In genomic region chr1:227728059-227728891, GRCh38 we compare ENCODE assay signal across 8 cellular contexts. TPM values are rescaled to one million over a fixed set of nuclear protein-coding genes. Genes with fewer than 3 reads are reported as not detected.
DNase-seq lines count a peak whose midpoint lies in the region; ATAC-seq, FAIRE-seq and TF ChIP-seq lines count a peak whose summit lies in the region.

No MANE protein-coding gene starts in this region.

- no peak overlapping the region for H4K8ac ChIP-seq in neuronal stem cell (ENCODE audit: low read depth, low read length)

- H3K4me1 ChIP-seq in HUES64 (ENCODE audit: insufficient read depth, low read length) = peaks cover 10% of the 10 kb centered on the region; the same call in 1 of the 2 replicates
- H3K4me1 ChIP-seq in neuronal stem cell (ENCODE audit: control insufficient read depth in 2 of 2, insufficient read depth in 1 of 2, low read depth in 1 of 2, low read length in 2 of 2) = peaks cover 11 to 12% of the 10 kb centered on the region in 2 donors
- H3K4me1 ChIP-seq in thoracic aorta (ENCODE audit: control insufficient read depth in 1 of 2, low read depth in 2 of 2) = peaks cover 2 to 27% of the 10 kb centered on the region in 2 donors

- peak overlapping the region; percentile 100 for H2BK15ac ChIP-seq in neuronal stem cell (ENCODE audit: low read length)

- peak overlapping the region; percentile 97 for H3K18ac ChIP-seq in neuronal stem cell (ENCODE audit: low read length)

- H2BK12ac ChIP-seq in neuronal stem cell (ENCODE audit: low read length) = peak overlapping the region; percentile 90

- WGBS in HUES64 = 3% methylated on average over 34 of the region's 51 CpGs
- WGBS in neuronal stem cell (ENCODE audit: extremely low coverage in 2 of 2, insufficient read length in 2 of 2, insufficient replicate concordance in 1 of 2), 2 donors = no CpG with 5 or more reads among the region's 51 CpGs

- H2BK5ac ChIP-seq in neuronal stem cell (ENCODE audit: low read length) = peak overlapping the region; percentile 82

- H3K4me2 ChIP-seq in neuronal stem cell (ENCODE audit: insufficient read depth, low read length, poor library complexity, severe bottlenecking) = peak overlapping the region; percentile 98

- peaks cover 8% of the 10 kb centered on the region for H3K9me3 ChIP-seq in HUES64 (ENCODE audit: insufficient read depth, low read depth, low read length)
- H3K9me3 ChIP-seq in neuronal stem cell (replicated peaks in 1 of 2; ENCODE audit: control insufficient read depth in 2 of 2, insufficient read depth in 1 of 2, low read depth in 1 of 2, low read length in 2 of 2) = peaks cover 2 to 9% of the 10 kb centered on the region in 2 donors
- no peaks in the 10 kb centered on the region for H3K9me3 ChIP-seq in thoracic aorta

- peak overlapping the region; percentile 77 for H3K9ac ChIP-seq in HUES64 (ENCODE audit: low read depth, low read length)
- H3K9ac ChIP-seq in neuronal stem cell (ENCODE audit: low read depth, low read length, poor library complexity) = peak overlapping the region; percentile 96

- H3K79me1 ChIP-seq in neuronal stem cell (ENCODE audit: low read depth, low read length) = peaks cover 11% of the 10 kb centered on the region

- H4K91ac ChIP-seq in neuronal stem cell (ENCODE audit: low read depth, low read length, poor library complexity) = no peak overlapping the region

- peak overlapping the region; percentile 89 for H3K14ac ChIP-seq in neuronal stem cell (ENCODE audit: low read length)

- H3K27me3 ChIP-seq in HUES64 (ENCODE audit: insufficient read depth, low read length) (0 out of 2 replicates have a peak, but pooled peaks cover 3% of the 10 kb centered on the region), neuronal stem cell (ENCODE audit: control insufficient read depth in 3 of 3, insufficient read depth in 3 of 3, low read depth in 1 of 3, low read length in 3 of 3) (peaks cover 0 to 1% (median 0%) of the 10 kb centered on the region in 3 experiments), thoracic aorta (replicated peaks; ENCODE audit: insufficient read depth) (no peaks in the 10 kb centered on the region)

- TF ChIP-seq CTCF in foreskin fibroblast (IDR thresholded peaks at IDR 0.05; ENCODE audit: low read depth, low read length) (no peak), thoracic aorta (IDR thresholded peaks at IDR 0.05) (no peak)

- peak; percentile 38 for DNase-seq in NCI-H1694 (lab: John Stamatoyannopoulos, UW)
- DNase-seq in NCI-H1694 treated with DMSO at 0.1 percent for 48 hours (lab: John Stamatoyannopoulos, UW) = no peak
- peak; percentile 78 for DNase-seq in RCC 7860 (ENCODE audit: low spot score)
- peak; percentile 61 for DNase-seq in activated T-helper 9 cell treated with anti-CD3 and anti-CD28 coated beads, Interleukin-2, amount 50 U/mL, for 16 hours (ENCODE audit: low read depth)
- peak; percentile 41 to 78 for DNase-seq in foreskin fibroblast
- DNase-seq in neuronal stem cell (ENCODE audit: low spot score) = peak; percentile 62
- peak; percentile 53 for DNase-seq in thoracic aorta (ENCODE audit: low spot score)

- peak overlapping the region; percentile 99 for H3K23ac ChIP-seq in neuronal stem cell (ENCODE audit: low read depth, low read length, poor library complexity)

- H2AFZ ChIP-seq in neuronal stem cell (ENCODE audit: low read length) = peak overlapping the region; percentile 93

- H3K4me3 ChIP-seq in HUES64 (ENCODE audit: low read length) (peak overlapping the region; percentile 86), foreskin fibroblast (ENCODE audit: low read depth in 1 of 2, low read length in 2 of 2) (peak overlapping the region; percentile 54 to 65), neuronal stem cell (ENCODE audit: low read length in 2 of 2) (peak overlapping the region; percentile 58 to 92), thoracic aorta (peak overlapping the region; percentile 85)

- peak; percentile 85 for FAIRE-seq in RCC 7860 (lab: Jason Lieb, UNC)

- ATAC-seq in thoracic aorta (ENCODE audit: insufficient number of reproducible peaks, low FRiP score, low read depth) = no peak

- peak overlapping the region; percentile 72 for H2BK120ac ChIP-seq in neuronal stem cell (ENCODE audit: low read depth, low read length)

- peak overlapping the region; percentile 58; the same call in 1 of the 2 replicates for H3K27ac ChIP-seq in HUES64 (ENCODE audit: low read depth, low read length)
- peak overlapping the region; percentile 54 for H3K27ac ChIP-seq in neuronal stem cell (replicated peaks; ENCODE audit: low read length)
- H3K27ac ChIP-seq in thoracic aorta = peak overlapping the region; percentile 44 to 78

- H3K4ac ChIP-seq in neuronal stem cell (ENCODE audit: low read length) = peak overlapping the region; percentile 89

- H3K36me3 ChIP-seq in HUES64 (ENCODE audit: insufficient read depth, low read length) = peaks cover 25% of the 10 kb centered on the region
- H3K36me3 ChIP-seq in neuronal stem cell (replicated peaks in 1 of 2; ENCODE audit: control insufficient read depth in 2 of 2, insufficient read depth in 2 of 2, low read length in 2 of 2) = peaks cover 25 to 27% of the 10 kb centered on the region in 2 donors
- H3K36me3 ChIP-seq in thoracic aorta = peaks cover 3% of the 10 kb centered on the region

- H2AK5ac ChIP-seq in neuronal stem cell (ENCODE audit: low read depth, low read length) = peak overlapping the region; percentile 97

RNA-seq across cellular contexts. Expression of gene JMJD4, which starts 6.8 kb away (rescaled TPM):
- 15.3 TPM for polyA plus RNA-seq in HUES64 (2013, experiment 1 of 2)
- polyA plus RNA-seq in HUES64 (2013, experiment 2 of 2) = 12.3 TPM
- polyA plus RNA-seq in neuronal stem cell (2013, experiment 1 of 2) = 6.4 TPM
- polyA plus RNA-seq in neuronal stem cell (2013, experiment 2 of 2) = 5.6 TPM
- total RNA-seq in thoracic aorta = 10 to 100 TPM; 19.4 to 24.2 TPM

RNA-seq across cellular contexts. Expression of gene SNAP47, which starts 7.0 kb away (rescaled TPM):
- 31.6 TPM for polyA plus RNA-seq in HUES64 (2013, experiment 1 of 2)
- polyA plus RNA-seq in HUES64 (2013, experiment 2 of 2) = 30.1 TPM
- polyA plus RNA-seq in neuronal stem cell (2013, experiment 1 of 2) = 27.1 TPM
- 25.3 TPM for polyA plus RNA-seq in neuronal stem cell (2013, experiment 2 of 2)
- total RNA-seq in thoracic aorta = 10 to 100 TPM; 26.3 to 42.4 TPM
